In the genomic region with DNA sequence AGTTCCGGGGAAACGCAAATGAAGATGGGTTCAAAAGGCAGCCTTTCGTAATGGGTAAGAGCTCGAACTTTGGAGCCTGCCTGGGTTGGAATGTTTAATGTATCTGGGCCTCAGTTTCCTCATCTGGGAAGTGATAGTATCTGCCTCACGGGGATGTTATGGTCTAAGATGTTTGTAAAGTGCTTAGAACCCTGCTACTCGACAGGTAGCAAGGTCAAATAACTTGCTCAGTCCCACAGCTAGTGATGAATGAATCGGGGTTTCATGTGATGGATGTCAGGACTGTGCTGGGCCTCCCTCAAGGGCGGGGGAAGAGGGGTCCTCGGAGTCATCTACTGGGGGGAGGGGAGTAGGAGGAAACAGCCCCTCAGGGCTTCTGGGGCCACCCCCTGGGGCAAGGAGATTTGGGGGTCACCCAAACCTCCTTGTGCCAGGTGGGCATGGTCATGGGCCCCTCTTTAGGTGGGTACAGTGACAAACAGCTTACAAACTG, we compare ENCODE assay signal across 7 cellular contexts. TPM values are rescaled to one million over a fixed set of nuclear protein-coding genes. Genes with fewer than 3 reads are reported as not detected.
A peak's percentile ranks its signal among the peaks of the same experiment; 100 is the strongest.
DNase-seq lines count a peak whose midpoint lies in the region; ATAC-seq lines count a peak whose summit lies in the region.

No MANE protein-coding gene starts in this region.

- peaks cover 10% of the 10 kb centered on the region; the same call in 1 of the 2 replicates for H3K36me3 ChIP-seq in HUES64 (ENCODE audit: insufficient read depth, low read length)
- H3K36me3 ChIP-seq in iPS-18a (ENCODE audit: control insufficient read depth, low read depth, low read length) = no peaks in the 10 kb centered on the region

- H3K9ac ChIP-seq in HUES64 (ENCODE audit: low read depth, low read length) = 0 out of 2 replicates have a peak overlapping the region, but pooled peaks have one; percentile 7
- H3K9ac ChIP-seq in iPS-18a (ENCODE audit: low read length) = no peak overlapping the region

- peaks cover 5% of the 10 kb centered on the region; the same call in 1 of the 2 replicates for H3K4me1 ChIP-seq in HUES64 (ENCODE audit: insufficient read depth, low read length)
- H3K4me1 ChIP-seq in iPS-18a (ENCODE audit: control insufficient read depth, low read depth, low read length) = no peaks in the 10 kb centered on the region

- H3K4me3 Mint-ChIP-seq in activated T-cell treated with anti-CD3 and anti-CD28 coated beads, Interleukin-2, amount 50 U/mL, for 72 hours = peak overlapping the region; percentile 91 to 95

- H3K9me3 Mint-ChIP-seq in activated T-cell treated with anti-CD3 and anti-CD28 coated beads, Interleukin-2, amount 50 U/mL, for 72 hours = peaks cover 2 to 4% of the 10 kb centered on the region in 2 donors

- H3K4me1 Mint-ChIP-seq in activated T-cell treated with anti-CD3 and anti-CD28 coated beads, Interleukin-2, amount 50 U/mL, for 72 hours (ENCODE audit: low read depth) = peaks cover 84% of the 10 kb centered on the region

- no peak overlapping the region for H3K27ac ChIP-seq in HUES64 (ENCODE audit: low read depth, low read length)
- H3K27ac ChIP-seq in iPS-18a (ENCODE audit: low read length) = no peak overlapping the region

- peak in 1 of 2 donors; percentile 24 for DNase-seq in activated T-cell treated with anti-CD3 and anti-CD28 coated beads, Interleukin-2, amount 50 U/mL, for 72 hours
- DNase-seq in stimulated activated naive CD4-positive, alpha-beta T cell treated with Interleukin-2 at 50 U/mL for 16 hours (lab: John Stamatoyannopoulos, UW) = peak; percentile 5
- DNase-seq in OCI-M1 (lab: John Stamatoyannopoulos, UW) (no peak), NCI-H345 (lab: John Stamatoyannopoulos, UW) (no peak)

- peak overlapping the region; percentile 60 for H3K4me3 ChIP-seq in HUES64 (ENCODE audit: low read length)
- H3K4me3 ChIP-seq in iPS-18a (ENCODE audit: low read length) = peak overlapping the region; percentile 50

- no peak for ATAC-seq in activated T-cell treated with anti-CD3 and anti-CD28 coated beads, Interleukin-2, amount 50 U/mL, for 72 hours (replicated peaks in 1 of 2)
- no peak for ATAC-seq in HG03108 (IDR thresholded peaks at IDR 0.05; ENCODE audit: unreplicated experiment)

- H3K27me3 Mint-ChIP-seq in activated T-cell treated with anti-CD3 and anti-CD28 coated beads, Interleukin-2, amount 50 U/mL, for 72 hours (ENCODE audit: low read depth) = no peaks in the 10 kb centered on the region

- H3K27me3 ChIP-seq in HUES64 (ENCODE audit: insufficient read depth, low read length) (peaks cover 11% of the 10 kb centered on the region), iPS-18a (ENCODE audit: control insufficient read depth, insufficient read depth, low read length) (peaks cover 19% of the 10 kb centered on the region)

- H3K9me3 ChIP-seq in HUES64 (ENCODE audit: insufficient read depth, low read depth, low read length) (no peaks in the 10 kb centered on the region), iPS-18a (ENCODE audit: control insufficient read depth, low read depth, low read length) (no peaks in the 10 kb centered on the region)

- 16% methylated on average over 9 of the region's 9 CpGs for WGBS in HUES64

- peak overlapping the region; percentile 86 for H3K27ac Mint-ChIP-seq in activated T-cell treated with anti-CD3 and anti-CD28 coated beads, Interleukin-2, amount 50 U/mL, for 72 hours

- H3K36me3 Mint-ChIP-seq in activated T-cell treated with anti-CD3 and anti-CD28 coated beads, Interleukin-2, amount 50 U/mL, for 72 hours (ENCODE audit: insufficient read depth in 2 of 2) = peaks cover 3 to 5% of the 10 kb centered on the region in 2 donors

RNA-seq across cellular contexts. Expression of a gene that starts 0.7 kb away (rescaled TPM):
- polyA plus RNA-seq in HUES64 (2013, experiment 1 of 2) = 8.6 TPM
- polyA plus RNA-seq in HUES64 (2013, experiment 2 of 2) = 9.8 TPM
- 10 to 100 TPM; 18.4 to 30.1 TPM for total RNA-seq in activated T-cell treated with anti-CD3 and anti-CD28 coated beads, Interleukin-2, amount 50 U/mL, for 72 hours

RNA-seq across cellular contexts. Expression of a gene that starts 15.6 kb away (rescaled TPM):
- not detected for polyA plus RNA-seq in HUES64 (2013, experiment 1 of 2)
- not detected for polyA plus RNA-seq in HUES64 (2013, experiment 2 of 2)
- not detected for total RNA-seq in activated T-cell treated with anti-CD3 and anti-CD28 coated beads, Interleukin-2, amount 50 U/mL, for 72 hours

RNA-seq across cellular contexts. Expression of a gene that starts 28.9 kb away (rescaled TPM):
- 88.9 TPM for polyA plus RNA-seq in HUES64 (2013, experiment 1 of 2)
- polyA plus RNA-seq in HUES64 (2013, experiment 2 of 2) = 96.2 TPM
- total RNA-seq in activated T-cell treated with anti-CD3 and anti-CD28 coated beads, Interleukin-2, amount 50 U/mL, for 72 hours = 100 to 1,000 TPM; 232 to 255 TPM

RNA-seq across cellular contexts. Expression of a gene that starts 46.0 kb away (rescaled TPM):
- 12.2 TPM for polyA plus RNA-seq in HUES64 (2013, experiment 1 of 2)
- polyA plus RNA-seq in HUES64 (2013, experiment 2 of 2) = 10.9 TPM
- 10 to 100 TPM; 27.6 to 33.5 TPM for total RNA-seq in activated T-cell treated with anti-CD3 and anti-CD28 coated beads, Interleukin-2, amount 50 U/mL, for 72 hours
